ENCODE assay signal across 23 cellular contexts in the genomic region with DNA sequence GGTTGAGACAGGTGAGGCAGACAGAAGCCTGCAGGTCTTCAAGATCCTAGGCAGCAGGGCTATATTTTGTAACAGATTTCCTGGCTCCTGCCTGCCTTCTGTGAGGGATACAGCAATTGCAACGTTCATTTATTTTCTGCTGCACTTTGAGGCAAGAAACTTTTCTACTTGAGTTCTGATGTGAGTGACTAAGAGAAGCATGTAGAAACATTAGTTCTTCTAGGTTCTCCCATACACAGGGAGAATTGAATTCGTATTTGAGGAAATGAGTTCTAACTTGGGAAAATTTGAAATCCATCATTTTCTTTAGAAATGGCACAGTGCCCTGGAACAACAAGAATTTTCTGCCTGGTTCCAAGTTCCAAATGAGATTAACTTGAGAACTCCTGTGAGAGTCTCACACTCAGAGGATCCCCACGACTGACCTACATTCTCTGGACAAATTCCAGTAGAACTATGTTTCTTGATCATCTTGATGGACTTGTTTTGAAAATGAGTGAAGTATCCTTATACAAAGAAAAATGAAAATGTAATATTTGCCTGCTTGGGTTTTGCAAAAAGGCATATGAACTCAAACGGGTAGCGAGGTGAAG. TPM values are rescaled to one million over a fixed set of nuclear protein-coding genes. Genes with fewer than 3 reads are reported as not detected.
"Had no signal": no experiment of that assay in that cellular context is flagged by ENCODE, and none has a peak within 500 bp of the region (broad histone marks: within the 10 kb centered on the region; RNA-seq: fewer than 3 reads in every experiment).

No MANE protein-coding gene starts in this region.

- H3K4me3 Mint-ChIP-seq: activated CD8-positive, alpha-beta T cell treated with anti-CD3 and anti-CD28 coated beads for 36 hours; activated T-cell treated with anti-CD3 and anti-CD28 coated beads, Interleukin-2, amount 50 U/mL, for 24 hours; dendritic cell treated with granulocyte-macrophage colony-stimulating factor and Interleukin-4, amounts not matched to agents 40 ng/mL and 50 ng/mL, for 4 days; stimulated activated memory B cell treated with anti-CD40 and anti-IgM and Interleukin-4, amounts not matched to agents 10 μg/mL and 1 μg/mL and 100 μg/mL, for 72 hours; T-cell had no signal

- H3K9me3 Mint-ChIP-seq: activated CD8-positive, alpha-beta T cell treated with anti-CD3 and anti-CD28 coated beads for 36 hours; activated T-cell treated with anti-CD3 and anti-CD28 coated beads, Interleukin-2, amount 50 U/mL, for 24 hours; activated T-helper 2 cell treated with anti-CD3 and anti-CD28 coated beads, Interferon-gamma antibody, Interleukin-2, Interleukin-4, amounts not matched to agents 10 μg/mL and 5 μg/mL and 100 μg/mL, durations not matched to agents 14 hours and 24 hours and 36 hours; dendritic cell treated with granulocyte-macrophage colony-stimulating factor and Interleukin-4, amounts not matched to agents 40 ng/mL and 50 ng/mL, for 4 days; stimulated activated memory B cell treated with anti-CD40 and anti-IgM and Interleukin-4, amounts not matched to agents 10 μg/mL and 1 μg/mL and 100 μg/mL, for 72 hours had no signal

- H3K9me3 ChIP-seq: prostate gland, right lobe of liver, spleen, thyroid gland had no signal

- ATAC-seq: activated CD8-positive, alpha-beta T cell treated with anti-CD3 and anti-CD28 coated beads for 36 hours; right lobe of liver; SK-N-SH treated with all-trans-retinoic acid at 6 μM for 48 hours; stimulated activated memory B cell treated with anti-CD40 and anti-IgM and Interleukin-4, amounts not matched to agents 10 μg/mL and 1 μg/mL and 100 μg/mL, for 72 hours; T-cell had no signal

- DNase-seq: activated CD4-positive, alpha-beta T cell treated with anti-CD3 and anti-CD28 coated beads for 48 hours; activated CD4-positive, CD25-positive, alpha-beta regulatory T cell; activated CD8-positive, alpha-beta T cell treated with anti-CD3 and anti-CD28 coated beads for 36 hours; activated naive CD4-positive, alpha-beta T cell treated with Interleukin-2 at 50 U/mL for 16 hours; activated T-cell treated with anti-CD3 and anti-CD28 coated beads, Interleukin-2, amount 50 U/mL, for 24 hours; anterior cingulate cortex; effector memory CD4-positive, alpha-beta T cell; foreskin fibroblast; glutamatergic neuron; hippocampal formation; mammary epithelial cell; midbrain; occipital lobe; right lobe of liver; spleen; stimulated activated CD4-positive, alpha-beta T cell treated with anti-CD3 and anti-CD28 coated beads, Interleukin-4, amount 100 ng/mL, for 4 hours; T-cell; thyroid gland had no signal

- H3K27ac Mint-ChIP-seq: activated CD8-positive, alpha-beta T cell treated with anti-CD3 and anti-CD28 coated beads for 36 hours; activated T-cell treated with anti-CD3 and anti-CD28 coated beads, Interleukin-2, amount 50 U/mL, for 24 hours; activated T-helper 2 cell treated with anti-CD3 and anti-CD28 coated beads, Interferon-gamma antibody, Interleukin-2, Interleukin-4, amounts not matched to agents 10 μg/mL and 5 μg/mL and 100 μg/mL, durations not matched to agents 14 hours and 24 hours and 36 hours; dendritic cell treated with granulocyte-macrophage colony-stimulating factor and Interleukin-4, amounts not matched to agents 40 ng/mL and 50 ng/mL, for 4 days; stimulated activated memory B cell treated with anti-CD40 and anti-IgM and Interleukin-4, amounts not matched to agents 10 μg/mL and 1 μg/mL and 100 μg/mL, for 72 hours; T-cell had no signal

- H3K27me3 ChIP-seq: right lobe of liver, spleen, thyroid gland had no signal

- H3K36me3 ChIP-seq: prostate gland, right lobe of liver, spleen, thyroid gland had no signal

- H3K36me3 Mint-ChIP-seq: stimulated activated memory B cell treated with anti-CD40 and anti-IgM and Interleukin-4, amounts not matched to agents 10 μg/mL and 1 μg/mL and 100 μg/mL, for 72 hours; T-cell had no signal

- H3K27me3 Mint-ChIP-seq: dendritic cell treated with granulocyte-macrophage colony-stimulating factor and Interleukin-4, amounts not matched to agents 40 ng/mL and 50 ng/mL, for 4 days had no signal

- H3K27ac ChIP-seq: prostate gland, right lobe of liver, thyroid gland had no signal

- H3K4me1 Mint-ChIP-seq: T-cell had no signal

- H3K4me1 ChIP-seq: prostate gland, right lobe of liver had no signal

- H3K4me3 ChIP-seq: prostate gland, right lobe of liver, spleen, thyroid gland had no signal

RNA-seq across cellular contexts. Expression of a gene that starts 15.0 kb away (rescaled TPM):
- total RNA-seq: activated CD8-positive, alpha-beta T cell treated with anti-CD3 and anti-CD28 coated beads for 36 hours; activated T-helper 2 cell treated with anti-CD3 and anti-CD28 coated beads, Interferon-gamma antibody, Interleukin-2, Interleukin-4, amounts not matched to agents 10 μg/mL and 5 μg/mL and 100 μg/mL, durations not matched to agents 14 hours and 24 hours and 36 hours had no signal
